15 cellular contexts compared by ENCODE assay signal in genomic region chr4:3807311-3807710, GRCh38. TPM values are rescaled to one million over a fixed set of nuclear protein-coding genes. Genes with fewer than 3 reads are reported as not detected.
A peak's percentile ranks its signal among the peaks of the same experiment; 100 is the strongest.
DNase-seq lines count a peak whose midpoint lies in the region; ATAC-seq and TF ChIP-seq lines count a peak whose summit lies in the region.
"Had no signal": no experiment of that assay in that cellular context is flagged by ENCODE, and none has a peak within 500 bp of the region (broad histone marks: within the 10 kb centered on the region; RNA-seq: fewer than 3 reads in every experiment).

No MANE protein-coding gene starts in this region.

- H3K4me3 ChIP-seq in HUES48 (ENCODE audit: low read depth, low read length) (no peak overlapping the region), neural progenitor cell (peak overlapping the region; percentile 30), foreskin fibroblast (ENCODE audit: low read depth in 1 of 2, low read length in 2 of 2) (no peak overlapping the region), vagina (no peak overlapping the region)
- H3K4me3 ChIP-seq: A549 had no signal

- H3K27me3 ChIP-seq in HUES48 (ENCODE audit: control insufficient read depth, insufficient read depth, low read length) (peaks cover 3% of the 10 kb centered on the region; the same call in 1 of the 2 replicates), neural progenitor cell (no peaks in the 10 kb centered on the region), vagina (no peaks in the 10 kb centered on the region)

- no peak for ATAC-seq in GM19395 (IDR thresholded peaks at IDR 0.05; ENCODE audit: unreplicated experiment)
- ATAC-seq: A549; CD8-positive, alpha-beta T cell; HepG2 had no signal

- no peaks in the 10 kb centered on the region for H4K20me1 ChIP-seq in neural progenitor cell (ENCODE audit: low read depth)

- no peak overlapping the region for H3K27ac Mint-ChIP-seq in neural progenitor cell
- H3K27ac Mint-ChIP-seq: CD14-positive monocyte; CD8-positive, alpha-beta T cell had no signal

- H3K36me3 Mint-ChIP-seq in neural progenitor cell = no peaks in the 10 kb centered on the region
- H3K36me3 Mint-ChIP-seq: CD14-positive monocyte; CD8-positive, alpha-beta T cell had no signal

- H3K79me2 ChIP-seq in neural progenitor cell (ENCODE audit: low read depth) = no peaks in the 10 kb centered on the region

- H3K9me3 ChIP-seq in HUES48 (ENCODE audit: control insufficient read depth, insufficient read depth, low read length) (no peaks in the 10 kb centered on the region), neural progenitor cell (ENCODE audit: low read depth) (no peaks in the 10 kb centered on the region), vagina (no peaks in the 10 kb centered on the region)
- H3K9me3 ChIP-seq: A549 had no signal

- no peak for TF ChIP-seq CTCF in neural progenitor cell (IDR thresholded peaks at IDR 0.05)
- TF ChIP-seq CTCF in GM13977 (IDR thresholded peaks at IDR 0.05; ENCODE audit: extremely low read depth, insufficient read depth, missing control alignments) = no peak
- TF ChIP-seq CTCF in foreskin fibroblast (IDR thresholded peaks at IDR 0.05; ENCODE audit: low read depth, low read length) = no peak
- no peak for TF ChIP-seq CTCF in vagina (IDR thresholded peaks at IDR 0.05)

- H3K4me2 ChIP-seq in neural progenitor cell = peak overlapping the region; percentile 72
- H3K4me2 ChIP-seq: A549 had no signal

- H3K9me3 Mint-ChIP-seq in neural progenitor cell = no peaks in the 10 kb centered on the region
- H3K9me3 Mint-ChIP-seq: CD14-positive monocyte; CD8-positive, alpha-beta T cell had no signal

- no peak overlapping the region for H2AFZ ChIP-seq in neural progenitor cell (replicated peaks)

- TF ChIP-seq POLR2A in vagina (IDR thresholded peaks at IDR 0.05) = no peak

- intact Hi-C loops in vagina (cut with DNase I) = no loop called here

- H3F3A ChIP-seq in neural progenitor cell (ENCODE audit: low read depth) = peaks cover 23% of the 10 kb centered on the region

- DNase-seq in caudate nucleus (lab: John Stamatoyannopoulos, UW) = no peak
- DNase-seq in neural progenitor cell (ENCODE audit: low spot score) = no peak
- no peak for DNase-seq in GM13977 (ENCODE audit: low spot score)
- DNase-seq in foreskin fibroblast = no peak
- no peak for DNase-seq in vagina (ENCODE audit: extremely low spot score in 2 of 2)
- DNase-seq: CD8-positive, alpha-beta T cell; COR-L47; DMS153; DMS79 treated with DMSO at 0.1 percent for 48 hours; EL had no signal

- H3K36me3 ChIP-seq in HUES48 (ENCODE audit: control insufficient read depth, insufficient read depth, low read length) = no peaks in the 10 kb centered on the region
- H3K36me3 ChIP-seq in neural progenitor cell = no peaks in the 10 kb centered on the region
- no peaks in the 10 kb centered on the region for H3K36me3 ChIP-seq in vagina

- peak overlapping the region; percentile 72 for H3K4me3 Mint-ChIP-seq in neural progenitor cell
- H3K4me3 Mint-ChIP-seq: CD14-positive monocyte; CD8-positive, alpha-beta T cell had no signal

- H3K9ac ChIP-seq in HUES48 (ENCODE audit: low read depth, low read length) (no peak overlapping the region), neural progenitor cell (no peak overlapping the region)

- H3K27ac ChIP-seq in HUES48 (ENCODE audit: low read depth, low read length) = peak overlapping the region; percentile 67
- H3K27ac ChIP-seq in caudate nucleus (ENCODE audit: low read depth, low read length) = peak overlapping the region; percentile 90
- H3K27ac ChIP-seq in neural progenitor cell = peak overlapping the region; percentile 39
- no peak overlapping the region for H3K27ac ChIP-seq in vagina
- H3K27ac ChIP-seq: A549 had no signal

- H3K4me1 ChIP-seq in HUES48 (ENCODE audit: control insufficient read depth, insufficient read depth, low read length) (peaks cover 24% of the 10 kb centered on the region), neural progenitor cell (peaks cover 40% of the 10 kb centered on the region), vagina (no peaks in the 10 kb centered on the region)
- H3K4me1 ChIP-seq: A549 had no signal

- peaks cover 33% of the 10 kb centered on the region for H3K27me3 Mint-ChIP-seq in neural progenitor cell (ENCODE audit: insufficient read depth, low read depth)

- peaks cover 38% of the 10 kb centered on the region for H3K4me1 Mint-ChIP-seq in neural progenitor cell
- H3K4me1 Mint-ChIP-seq: CD14-positive monocyte had no signal

- in situ Hi-C loops in GM13977 (cut with MboI; ENCODE audit: low pct_unique_long_range_greater_than_20kb, low sequenced_read_pairs, unreplicated experiment) = no loop called here

RNA-seq across cellular contexts. Expression of gene ADRA2C, which starts 41.1 kb away (rescaled TPM):
- total RNA-seq in neural progenitor cell (ENCODE audit: low replicate concordance) (2.5 and 12.9 TPM in 2 replicates), vagina (17.2 TPM)
- total RNA-seq: CD8-positive, alpha-beta T cell had no signal
